ENCODE assay signal across 18 cellular contexts in genomic region chrX:17038681-17039161, GRCh38.
DNase-seq lines count a peak whose midpoint lies in the region; ATAC-seq and TF ChIP-seq lines count a peak whose summit lies in the region.
"Had no signal": no experiment of that assay in that cellular context is flagged by ENCODE, and none has a peak within 500 bp of the region (broad histone marks: within the 10 kb centered on the region; RNA-seq: fewer than 3 reads in every experiment).

No MANE protein-coding gene starts in this region.

- TF ChIP-seq CTCF in MM.1S (IDR thresholded peaks at IDR 0.05; ENCODE audit: low read length) (no peak), mesothelial cell of epicardium (IDR thresholded peaks at IDR 0.05; ENCODE audit: unreplicated experiment) (no peak)

- H3F3A ChIP-seq in MM.1S (ENCODE audit: insufficient read depth, low read length): no peaks in the 10 kb centered on the region

- H3K4me3 Mint-ChIP-seq in mesothelial cell of epicardium: no peak overlapping the region
- H3K4me3 Mint-ChIP-seq: activated B cell treated with CpG ODN at 0.5 μM for 24 hours; activated T-cell treated with anti-CD3 and anti-CD28 coated beads, Interleukin-2, amount 50 U/mL, for 24 hours had no signal

- 0 out of 2 replicates have a peak overlapping the region, but pooled peaks have one; percentile 31 for H2AFZ ChIP-seq in MM.1S (ENCODE audit: low read length)
- H2AFZ ChIP-seq: parathyroid adenoma had no signal

- no peaks in the 10 kb centered on the region for H3K27me3 ChIP-seq in MM.1S (replicated peaks; ENCODE audit: insufficient read depth, low read length)
- H3K27me3 ChIP-seq: foreskin keratinocyte, SJCRH30 had no signal

- H3K9me2 ChIP-seq in MM.1S (replicated peaks; ENCODE audit: insufficient read depth, low read length): no peaks in the 10 kb centered on the region

- H3K27me3 Mint-ChIP-seq in mesothelial cell of epicardium (ENCODE audit: low read depth): peaks cover 2% of the 10 kb centered on the region
- H3K27me3 Mint-ChIP-seq: activated B cell treated with CpG ODN at 0.5 μM for 24 hours had no signal

- H3K79me2 ChIP-seq in MM.1S (ENCODE audit: low read length): no peaks in the 10 kb centered on the region
- H3K79me2 ChIP-seq: parathyroid adenoma had no signal

- no peaks in the 10 kb centered on the region for H3K36me3 Mint-ChIP-seq in mesothelial cell of epicardium

- DNase-seq in Ammon's horn (ENCODE audit: low spot score): peak; percentile 40
- DNase-seq in MM.1S: peak; percentile 36
- peak; percentile 76 for DNase-seq in dermis blood vessel endothelial cell
- no peak for DNase-seq in mesothelial cell of epicardium (ENCODE audit: low spot score in 2 of 2, unreplicated experiment in 2 of 2)
- no peak for DNase-seq in HPDE6-E6E7 (ENCODE audit: extremely low spot score)
- DNase-seq: activated B cell treated with CpG ODN at 0.5 μM for 24 hours; activated T-cell treated with anti-CD3 and anti-CD28 coated beads, Interleukin-2, amount 50 U/mL, for 24 hours; foreskin keratinocyte; NCI-H226; stimulated activated CD4-positive, alpha-beta T cell treated with anti-CD3 and anti-CD28 coated beads, Interleukin-4, amount 100 ng/mL, for 4 hours had no signal

- H4K20me1 ChIP-seq in MM.1S (ENCODE audit: insufficient read depth, low read length): no peaks in the 10 kb centered on the region

- H3K27ac Mint-ChIP-seq in mesothelial cell of epicardium: peak overlapping the region; percentile 60
- H3K27ac Mint-ChIP-seq: activated B cell treated with CpG ODN at 0.5 μM for 24 hours; activated T-cell treated with anti-CD3 and anti-CD28 coated beads, Interleukin-2, amount 50 U/mL, for 24 hours had no signal

- peak overlapping the region; percentile 55; the same call in 1 of the 2 replicates for H3K27ac ChIP-seq in MM.1S (ENCODE audit: low read length)
- H3K27ac ChIP-seq: foreskin keratinocyte, KMS-11, parathyroid adenoma, SJCRH30, thoracic aorta had no signal

- no peaks in the 10 kb centered on the region for H3K36me3 ChIP-seq in MM.1S (replicated peaks; ENCODE audit: insufficient read depth, low read length)
- H3K36me3 ChIP-seq: SJCRH30, thoracic aorta had no signal

- ATAC-seq in GM19395 (IDR thresholded peaks at IDR 0.05; ENCODE audit: unreplicated experiment): no peak
- ATAC-seq in HG03342 (IDR thresholded peaks at IDR 0.05; ENCODE audit: unreplicated experiment): no peak
- ATAC-seq in HG03280 (IDR thresholded peaks at IDR 0.05; ENCODE audit: unreplicated experiment): no peak
- ATAC-seq: foreskin keratinocyte, left lobe of liver had no signal

- H3K4me1 ChIP-seq in MM.1S (ENCODE audit: low read length): peaks cover 13% of the 10 kb centered on the region
- H3K4me1 ChIP-seq: foreskin keratinocyte had no signal

- H3K9me3 Mint-ChIP-seq in mesothelial cell of epicardium: no peaks in the 10 kb centered on the region
- H3K9me3 Mint-ChIP-seq: activated B cell treated with CpG ODN at 0.5 μM for 24 hours; activated T-cell treated with anti-CD3 and anti-CD28 coated beads, Interleukin-2, amount 50 U/mL, for 24 hours had no signal

- H3K9me3 ChIP-seq in MM.1S (replicated peaks; ENCODE audit: insufficient read depth, low read length): no peaks in the 10 kb centered on the region
- H3K9me3 ChIP-seq: SJCRH30, thoracic aorta had no signal

- no peak overlapping the region for H3K9ac ChIP-seq in MM.1S (ENCODE audit: low read length)
- H3K9ac ChIP-seq: KMS-11, parathyroid adenoma had no signal

- peaks cover 51% of the 10 kb centered on the region for H3K4me1 Mint-ChIP-seq in mesothelial cell of epicardium
- H3K4me1 Mint-ChIP-seq: activated B cell treated with CpG ODN at 0.5 μM for 24 hours had no signal

- peak overlapping the region; percentile 45; the same call in 1 of the 2 replicates for H3K4me2 ChIP-seq in MM.1S (ENCODE audit: low read depth, low read length)
- H3K4me2 ChIP-seq: KMS-11 had no signal

- no peak overlapping the region; the same call in 1 of the 2 replicates for H3K4me3 ChIP-seq in MM.1S (ENCODE audit: low read length)
- H3K4me3 ChIP-seq: SJCRH30, thoracic aorta had no signal

Comparison
In these comparisons a context has a peak if more than half of its experiments do, and no peak if none do; other contexts are left out.
1. DNase-seq: peak in Ammon's horn (single experiment), MM.1S (single experiment) and dermis blood vessel endothelial cell (single experiment); none in mesothelial cell of epicardium (0 of 2) and HPDE6-E6E7 (single experiment).